ENCODE assay signal across 24 cellular contexts in genomic region chr1:228478326-228478725, GRCh38. TPM values are rescaled to one million over a fixed set of nuclear protein-coding genes. Genes with fewer than 3 reads are reported as not detected.
DNase-seq lines count a peak whose midpoint lies in the region; ATAC-seq and TF ChIP-seq lines count a peak whose summit lies in the region.
"Had no signal": no experiment of that assay in that cellular context is flagged by ENCODE, and none has a peak within 500 bp of the region (broad histone marks: within the 10 kb centered on the region; RNA-seq: fewer than 3 reads in every experiment).

No MANE protein-coding gene starts in this region.

- no TSS peak for BruUV-seq in OCI-LY7 (replicated peaks; lab: Mats Ljungman, UMichigan)

- H3K36me3 ChIP-seq in OCI-LY7 (ENCODE audit: insufficient read depth, low read length): no peaks in the 10 kb centered on the region
- H3K36me3 ChIP-seq: left ventricle myocardium inferior, stomach had no signal

- POLR2A ChIA-PET in CD4-positive, alpha-beta T cell (lab: Charles Lee): interaction anchor here (1.1 to 1.5 kb wide), 2 partner anchors 20 to 21 kb away, joined by 3 to 4 read pairs; a partner anchor contains a TSS
- POLR2A ChIA-PET in OCI-LY7 (lab: Charles Lee): interaction anchor here (0.9 to 5.2 kb wide), 5 partner anchors 8 to 23 kb away, joined by 3 to 49 read pairs (median 12); partner anchors contain the start of gene RNF187

- H3K9me3 Mint-ChIP-seq in T-helper 1 cell treated with Interleukin-12 subunit alpha and Interleukin-12 subunit beta and Interleukin-4 antibody, amounts not matched to agents 30 μg/mL and 1 μg/mL, for 36 hours: no peaks in the 10 kb centered on the region
- H3K9me3 Mint-ChIP-seq in CD4-positive, alpha-beta T cell: no peaks in the 10 kb centered on the region
- no peaks in the 10 kb centered on the region for H3K9me3 Mint-ChIP-seq in immature natural killer cell
- H3K9me3 Mint-ChIP-seq: type B pancreatic cell had no signal

- H3K27ac Mint-ChIP-seq in T-helper 1 cell treated with Interleukin-12 subunit alpha and Interleukin-12 subunit beta and Interleukin-4 antibody, amounts not matched to agents 30 μg/mL and 1 μg/mL, for 36 hours: no peak overlapping the region
- peak overlapping the region; percentile 28 for H3K27ac Mint-ChIP-seq in CD4-positive, alpha-beta T cell
- peak overlapping the region in 5 of 6 donors; percentile 37 to 97 (median 80) for H3K27ac Mint-ChIP-seq in immature natural killer cell
- H3K27ac Mint-ChIP-seq: type B pancreatic cell had no signal

- H3K27me3 ChIP-seq in CD4-positive, alpha-beta T cell (ENCODE audit: control insufficient read depth, insufficient read depth, low read length): no peaks in the 10 kb centered on the region

- DNase-seq in T-helper 1 cell (no peak), OCI-LY7 (ENCODE audit: low spot score) (no peak), immature natural killer cell (no peak), EL (no peak), middle frontal gyrus (ENCODE audit: extremely low spot score, low spot score) (no peak), posterior vena cava (ENCODE audit: low spot score) (no peak)
- DNase-seq in CD4-positive, alpha-beta T cell: no peak
- DNase-seq: activated CD4-positive, alpha-beta T cell treated with anti-CD3 and anti-CD28 coated beads for 1 hour; cerebellar nuclear complex; DMS53; foreskin fibroblast; H7; left ventricle myocardium inferior; mucosa of descending colon; NCI-H1048; NCI-H187; NCI-H524 treated with DMSO at 0.1 percent for 48 hours; psoas muscle; SHP77 treated with DMSO at 0.1 percent for 48 hours; stomach had no signal

- no peak overlapping the region for H3K4me3 ChIP-seq in OCI-LY7 (ENCODE audit: low read depth, low read length, poor library complexity, severe bottlenecking)
- H3K4me3 ChIP-seq: left ventricle myocardium inferior, mucosa of descending colon, psoas muscle, stomach had no signal

- H4K20me1 ChIP-seq in OCI-LY7 (ENCODE audit: insufficient read depth, low read length): no peaks in the 10 kb centered on the region

- no peaks in the 10 kb centered on the region for H3K9me2 ChIP-seq in OCI-LY7 (ENCODE audit: insufficient read depth, low read length)

- H3K27me3 Mint-ChIP-seq in T-helper 1 cell treated with Interleukin-12 subunit alpha and Interleukin-12 subunit beta and Interleukin-4 antibody, amounts not matched to agents 30 μg/mL and 1 μg/mL, for 36 hours (ENCODE audit: low read depth): peaks cover 12% of the 10 kb centered on the region
- no peaks in the 10 kb centered on the region for H3K27me3 Mint-ChIP-seq in CD4-positive, alpha-beta T cell
- peaks cover 4 to 8% (median 4%) of the 10 kb centered on the region in 3 donors for H3K27me3 Mint-ChIP-seq in immature natural killer cell (ENCODE audit: low read depth in 3 of 3)

- no peaks in the 10 kb centered on the region for H3K36me3 Mint-ChIP-seq in T-helper 1 cell treated with Interleukin-12 subunit alpha and Interleukin-12 subunit beta and Interleukin-4 antibody, amounts not matched to agents 30 μg/mL and 1 μg/mL, for 36 hours (ENCODE audit: low read depth)
- H3K36me3 Mint-ChIP-seq in CD4-positive, alpha-beta T cell (ENCODE audit: low read depth): no peaks in the 10 kb centered on the region
- no peaks in the 10 kb centered on the region for H3K36me3 Mint-ChIP-seq in immature natural killer cell
- H3K36me3 Mint-ChIP-seq: type B pancreatic cell had no signal

- peak overlapping the region; percentile 68 for H3K4me2 ChIP-seq in OCI-LY7 (ENCODE audit: low read length)

- H2AFZ ChIP-seq in OCI-LY7 (ENCODE audit: low read length): peak overlapping the region; percentile 53

- no peaks in the 10 kb centered on the region for H3K9me3 ChIP-seq in CD4-positive, alpha-beta T cell (ENCODE audit: control insufficient read depth, low read length)
- no peaks in the 10 kb centered on the region for H3K9me3 ChIP-seq in OCI-LY7 (ENCODE audit: low read length)
- H3K9me3 ChIP-seq: left ventricle myocardium inferior, mucosa of descending colon, psoas muscle, stomach had no signal

- intact Hi-C loops in CD4-positive, alpha-beta T cell (cut with DNase I, micrococcal nuclease): no loop called here
- intact Hi-C loops in OCI-LY7 (cut with micrococcal nuclease; ENCODE audit: unreplicated experiment) (no loop called here), posterior vena cava (cut with DNase I) (no loop called here)

- TF ChIP-seq CTCF in CD4-positive, alpha-beta T cell (IDR thresholded peaks at IDR 0.05): no peak
- no peak for TF ChIP-seq CTCF in OCI-LY7 (conservative IDR thresholded peaks at IDR 0.05; ENCODE audit: low read length)

- peak overlapping the region; percentile 7 for H3K4me3 Mint-ChIP-seq in T-helper 1 cell treated with Interleukin-12 subunit alpha and Interleukin-12 subunit beta and Interleukin-4 antibody, amounts not matched to agents 30 μg/mL and 1 μg/mL, for 36 hours
- H3K4me3 Mint-ChIP-seq in CD4-positive, alpha-beta T cell: no peak overlapping the region
- peak overlapping the region in 4 of 5 donors; percentile 4 to 60 (median 37) for H3K4me3 Mint-ChIP-seq in immature natural killer cell
- H3K4me3 Mint-ChIP-seq: type B pancreatic cell had no signal

- no peak overlapping the region for H3K27ac ChIP-seq in CD4-positive, alpha-beta T cell (ENCODE audit: low read depth, low read length)
- H3K27ac ChIP-seq in OCI-LY7 (ENCODE audit: low read depth, low read length, poor library complexity, severe bottlenecking): peak overlapping the region; percentile 53
- H3K27ac ChIP-seq: 22Rv1, left ventricle myocardium inferior, psoas muscle had no signal

- H3K4me1 ChIP-seq in OCI-LY7 (ENCODE audit: insufficient read depth, low read length, poor library complexity, severe bottlenecking): peaks cover 28% of the 10 kb centered on the region
- H3K4me1 ChIP-seq: left ventricle myocardium inferior, psoas muscle, stomach had no signal

- peaks cover 28% of the 10 kb centered on the region for H3K4me1 Mint-ChIP-seq in T-helper 1 cell treated with Interleukin-12 subunit alpha and Interleukin-12 subunit beta and Interleukin-4 antibody, amounts not matched to agents 30 μg/mL and 1 μg/mL, for 36 hours (ENCODE audit: low read depth)
- peaks cover 13% of the 10 kb centered on the region for H3K4me1 Mint-ChIP-seq in CD4-positive, alpha-beta T cell (ENCODE audit: low read depth)
- peaks cover 35% of the 10 kb centered on the region in 2 donors for H3K4me1 Mint-ChIP-seq in immature natural killer cell

- CTCF ChIA-PET in CD4-positive, alpha-beta T cell (lab: Charles Lee): interaction anchor here (0.9 kb wide), 1 partner anchor 21 kb away, joined by 4 read pairs; no protein-coding TSS in a partner anchor
- CTCF ChIA-PET in OCI-LY7 (lab: Charles Lee; ENCODE audit: unreplicated experiment): no interaction called here

- no peaks in the 10 kb centered on the region for H3K79me2 ChIP-seq in OCI-LY7 (ENCODE audit: insufficient read depth, low read depth, low read length)

- ATAC-seq in CD4-positive, alpha-beta T cell (ENCODE audit: poor library complexity): no peak
- ATAC-seq: Panc1, psoas muscle had no signal

RNA-seq across cellular contexts. Expression of gene RNF187, which starts 8.9 kb away (rescaled TPM):
- total RNA-seq in CD4-positive, alpha-beta T cell: 10 to 100 TPM; 40.7 to 45.1 TPM
- total RNA-seq in OCI-LY7 (2014; rRNA removed; shearing (Covaris generic)): 257 and 351 TPM in 2 replicates
- total RNA-seq in OCI-LY7 (2022) (478 and 484 TPM in 2 replicates), posterior vena cava (10 to 100 TPM; 61.6 to 64.3 TPM)
- polyA plus RNA-seq in immature natural killer cell: 10 to 100 TPM; 13.9 to 42.4 (median 24.8) TPM
